14 cellular contexts compared by ENCODE assay signal in genomic region chr15:75354454-75354853, GRCh38.
"Had no signal": no experiment of that assay in that cellular context is flagged by ENCODE, and none has a peak within 500 bp of the region (broad histone marks: within the 10 kb centered on the region; RNA-seq: fewer than 3 reads in every experiment).

No MANE protein-coding gene starts in this region.

- H3K4me1 ChIP-seq: gastrocnemius medialis had no signal

- DNase-seq: activated CD4-positive, alpha-beta T cell treated with anti-CD3 and anti-CD28 coated beads for 36 hours; activated CD4-positive, alpha-beta T cell treated with anti-CD3 and anti-CD28 coated beads, Interleukin-2, amount 50 U/mL, for 48 hours; body of pancreas; caudate nucleus; erythroblast; kidney glomerular epithelial cell; left ventricle myocardium superior; nucleus accumbens; retina; stimulated activated CD8-positive, alpha-beta memory T cell treated with anti-CD3 and anti-CD28 coated beads, Interleukin-4, amount 100 ng/mL, for 48 hours; stimulated activated naive CD4-positive, alpha-beta T cell; thyroid gland had no signal

- H3K27ac ChIP-seq: body of pancreas, gastrocnemius medialis, thyroid gland had no signal

- H3K27ac Mint-ChIP-seq: activated CD4-positive, alpha-beta T cell treated with anti-CD3 and anti-CD28 coated beads for 36 hours; activated naive CD8-positive, alpha-beta T cell had no signal

- H3K27me3 ChIP-seq: body of pancreas, gastrocnemius medialis, thyroid gland had no signal

- H3K27me3 Mint-ChIP-seq: activated CD4-positive, alpha-beta T cell treated with anti-CD3 and anti-CD28 coated beads for 36 hours; activated naive CD8-positive, alpha-beta T cell had no signal

- H3K4me3 Mint-ChIP-seq: activated CD4-positive, alpha-beta T cell treated with anti-CD3 and anti-CD28 coated beads for 36 hours; activated naive CD8-positive, alpha-beta T cell had no signal

- H3K4me3 ChIP-seq: body of pancreas, gastrocnemius medialis, thyroid gland had no signal

- H3K9me3 ChIP-seq: body of pancreas, gastrocnemius medialis, thyroid gland had no signal

- ATAC-seq: activated CD4-positive, alpha-beta T cell treated with anti-CD3 and anti-CD28 coated beads for 36 hours; body of pancreas; gastrocnemius medialis; left ventricle myocardium superior had no signal
